8 cellular contexts compared by ENCODE assay signal in the genomic region with DNA sequence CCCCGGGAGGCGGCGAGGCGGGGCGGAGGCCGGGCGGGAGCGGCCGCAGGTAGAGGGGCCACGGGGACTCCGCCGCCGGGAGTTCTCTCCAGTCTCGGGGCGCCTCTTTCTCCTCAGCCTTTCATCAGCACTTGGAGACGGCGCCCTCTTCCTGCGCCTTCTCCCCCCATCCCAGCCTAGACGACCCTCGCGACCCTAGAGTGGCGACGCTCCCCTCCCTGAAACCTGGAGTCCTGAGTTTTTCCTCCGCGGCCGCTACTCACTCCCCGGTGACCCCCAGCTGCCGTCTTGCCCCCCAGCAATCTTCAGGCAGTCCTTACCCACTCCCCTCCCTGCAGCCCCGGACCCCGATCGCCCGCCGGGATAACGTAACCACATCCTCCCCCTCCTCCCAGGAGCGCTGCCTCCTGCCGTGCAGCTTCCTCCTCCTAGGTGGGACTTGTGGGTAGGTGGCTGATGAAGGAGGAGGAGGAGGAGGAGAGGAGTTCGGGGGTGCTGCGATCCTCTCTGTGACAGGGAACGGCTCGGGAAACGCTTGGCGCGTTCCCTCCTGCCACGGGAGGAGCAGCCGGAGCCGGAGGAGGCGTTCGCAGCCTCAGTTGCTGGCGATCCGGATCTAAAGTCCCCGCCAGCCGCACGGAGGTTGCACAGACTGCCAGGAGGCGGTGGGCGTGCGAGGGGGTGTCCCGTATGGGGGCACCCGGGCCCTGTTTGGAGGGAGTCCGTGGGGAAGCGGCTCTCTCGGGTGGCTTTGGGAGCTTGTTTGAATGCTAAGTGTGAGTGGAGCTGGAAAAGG. TPM values are rescaled to one million over a fixed set of nuclear protein-coding genes. Genes with fewer than 3 reads are reported as not detected.
A peak's percentile ranks its signal among the peaks of the same experiment; 100 is the strongest.
DNase-seq lines count a peak whose midpoint lies in the region; ATAC-seq and TF ChIP-seq lines count a peak whose summit lies in the region.

No MANE protein-coding gene starts in this region.

- peak; percentile 16 for ATAC-seq in naive thymus-derived CD4-positive, alpha-beta T cell
- ATAC-seq in HG03521 (IDR thresholded peaks at IDR 0.05; ENCODE audit: unreplicated experiment), result no peak

- H3F3A ChIP-seq in Loucy (ENCODE audit: low read depth), result no peaks in the 10 kb centered on the region

- H3K36me3 ChIP-seq in Loucy (ENCODE audit: insufficient read depth, low read length) (no peaks in the 10 kb centered on the region), fibroblast of lung (ENCODE audit: control insufficient read depth, insufficient read depth, low read length) (no peaks in the 10 kb centered on the region), vagina (no peaks in the 10 kb centered on the region)
- H3K36me3 ChIP-seq in naive thymus-derived CD4-positive, alpha-beta T cell (ENCODE audit: control insufficient read depth in 2 of 3, insufficient read depth in 3 of 3, low read length in 3 of 3), result no peaks in the 10 kb centered on the region

- H3K4me1 Mint-ChIP-seq in naive thymus-derived CD4-positive, alpha-beta T cell, result peaks cover 5 to 27% (median 18%) of the 10 kb centered on the region in 7 donors

- peak overlapping the region; percentile 86 for H3K4me3 ChIP-seq in Loucy (ENCODE audit: low read length, poor library complexity, severe bottlenecking)
- peak overlapping the region; percentile 87 to 97 (median 94) for H3K4me3 ChIP-seq in fibroblast of lung (replicated peaks in 1 of 4; ENCODE audit: control extremely low read depth in 1 of 4, insufficient read depth in 1 of 4, low read depth in 3 of 4, low read length in 4 of 4)
- peak overlapping the region; percentile 65 for H3K4me3 ChIP-seq in naive thymus-derived CD4-positive, alpha-beta T cell (ENCODE audit: low read length)
- H3K4me3 ChIP-seq in vagina, result peak overlapping the region; percentile 87 to 94

- H3K79me2 ChIP-seq in Loucy (ENCODE audit: insufficient read depth, low read length) (peaks cover 12% of the 10 kb centered on the region; the same call in 1 of the 2 replicates), fibroblast of lung (ENCODE audit: control insufficient read depth, insufficient read depth, low read length) (peaks cover 23% of the 10 kb centered on the region)

- peak overlapping the region; percentile 73 for H2AFZ ChIP-seq in Loucy (ENCODE audit: low read length)
- peak overlapping the region; percentile 86 for H2AFZ ChIP-seq in fibroblast of lung (ENCODE audit: low read length)

- peak overlapping the region; percentile 69 for H3K27ac ChIP-seq in fibroblast of lung (ENCODE audit: insufficient read depth, low read length)
- H3K27ac ChIP-seq in naive thymus-derived CD4-positive, alpha-beta T cell (ENCODE audit: low read depth, low read length), result no peak overlapping the region
- peak overlapping the region; percentile 97 for H3K27ac ChIP-seq in vagina

- no peaks in the 10 kb centered on the region for H3K27me3 ChIP-seq in Loucy (ENCODE audit: insufficient read depth, low read length, poor library complexity, severe bottlenecking)
- no peaks in the 10 kb centered on the region for H3K27me3 ChIP-seq in fibroblast of lung (ENCODE audit: control insufficient read depth, insufficient read depth, low read length)
- no peaks in the 10 kb centered on the region for H3K27me3 ChIP-seq in naive thymus-derived CD4-positive, alpha-beta T cell (ENCODE audit: control insufficient read depth in 2 of 2, insufficient read depth in 2 of 2, low read length in 2 of 2)
- no peaks in the 10 kb centered on the region for H3K27me3 ChIP-seq in vagina

- H3K9ac ChIP-seq in Loucy (ENCODE audit: low read depth, low read length, poor library complexity, severe bottlenecking) (peak overlapping the region; percentile 75), fibroblast of lung (ENCODE audit: insufficient read depth, low read length) (peak overlapping the region; percentile 83)

- peaks cover 2 to 22% (median 10%) of the 10 kb centered on the region in 11 donors for H3K9me3 Mint-ChIP-seq in naive thymus-derived CD4-positive, alpha-beta T cell

- H3K36me3 Mint-ChIP-seq in naive thymus-derived CD4-positive, alpha-beta T cell, result peaks cover 0 to 9% (median 3%) of the 10 kb centered on the region in 5 donors

- TF ChIP-seq CTCF in Loucy (conservative IDR thresholded peaks at IDR 0.05; ENCODE audit: low read length), result no peak
- TF ChIP-seq CTCF in fibroblast of lung (conservative IDR thresholded peaks at IDR 0.05 in 1 of 2, IDR thresholded peaks at IDR 0.05 in 1 of 2; ENCODE audit: low read depth in 1 of 2, low read length in 2 of 2), result no peak
- TF ChIP-seq CTCF in vagina (IDR thresholded peaks at IDR 0.05), result no peak

- H3K9me3 ChIP-seq in Loucy (ENCODE audit: insufficient read depth, low read depth, low read length) (no peaks in the 10 kb centered on the region; the same call in 1 of the 2 replicates), fibroblast of lung (ENCODE audit: control insufficient read depth, insufficient read depth, low read depth, low read length) (no peaks in the 10 kb centered on the region), vagina (no peaks in the 10 kb centered on the region)
- peaks cover 0 to 5% (median 0%) of the 10 kb centered on the region in 3 experiments for H3K9me3 ChIP-seq in naive thymus-derived CD4-positive, alpha-beta T cell (ENCODE audit: control insufficient read depth in 2 of 3, low read length in 3 of 3)

- CTCF ChIA-PET in naive thymus-derived CD4-positive, alpha-beta T cell (lab: Charles Lee), result no interaction called here

- DNase-seq in NCI-H2196 (lab: John Stamatoyannopoulos, UW; ENCODE audit: unreplicated experiment) (peak; percentile 56), NCI-H2196 treated with DMSO at 0.1 percent for 48 hours (lab: John Stamatoyannopoulos, UW; ENCODE audit: unreplicated experiment) (no peak), fibroblast of lung (ENCODE audit: low read depth in 2 of 2) (peak in 1 of 2 donors; percentile 37), vagina (ENCODE audit: extremely low spot score in 2 of 2) (no peak)
- peak; percentile 29 for DNase-seq in activated T-cell treated with anti-CD3 and anti-CD28 coated beads, Interleukin-2, amount 50 U/mL, for 1 hour
- DNase-seq in naive thymus-derived CD4-positive, alpha-beta T cell, result peak in 4 of 9 donors; percentile 14 to 36 (median 18)

- POLR2A ChIA-PET in naive thymus-derived CD4-positive, alpha-beta T cell (lab: Charles Lee), result no interaction called here

- H3K4me3 Mint-ChIP-seq in naive thymus-derived CD4-positive, alpha-beta T cell, result peak overlapping the region; percentile 81 to 90 (median 87)

- intact Hi-C loops in naive thymus-derived CD4-positive, alpha-beta T cell (cut with micrococcal nuclease), result no loop called here
- intact Hi-C loops in vagina (cut with DNase I), result no loop called here

- peaks cover 14% of the 10 kb centered on the region for H3K4me1 ChIP-seq in Loucy (ENCODE audit: insufficient read depth, low read length, poor library complexity, severe bottlenecking)
- no peaks in the 10 kb centered on the region for H3K4me1 ChIP-seq in fibroblast of lung (ENCODE audit: control insufficient read depth, extremely low read depth, insufficient read depth, low read length)
- peaks cover 0 to 7% of the 10 kb centered on the region in 2 donors for H3K4me1 ChIP-seq in naive thymus-derived CD4-positive, alpha-beta T cell (ENCODE audit: control insufficient read depth in 2 of 2, insufficient read depth in 2 of 2, low read length in 2 of 2)
- peaks cover 37% of the 10 kb centered on the region for H3K4me1 ChIP-seq in vagina

- no peaks in the 10 kb centered on the region for H3K9me2 ChIP-seq in Loucy (replicated peaks; ENCODE audit: low read depth, low read length)

- peak overlapping the region in 1 of 9 donors; percentile 61 for H3K27ac Mint-ChIP-seq in naive thymus-derived CD4-positive, alpha-beta T cell

- H3K4me2 ChIP-seq in Loucy (ENCODE audit: low read depth, low read length, poor library complexity, severe bottlenecking) (peak overlapping the region; percentile 95), fibroblast of lung (ENCODE audit: extremely low read depth, insufficient read depth, low read length) (peak overlapping the region; percentile 69)

- peaks cover 40 to 65% (median 53%) of the 10 kb centered on the region in 5 donors for H3K27me3 Mint-ChIP-seq in naive thymus-derived CD4-positive, alpha-beta T cell

- TF ChIP-seq POLR2A in vagina (IDR thresholded peaks at IDR 0.05), result no peak

- H4K20me1 ChIP-seq in Loucy (ENCODE audit: insufficient read depth, low read length, poor library complexity, severe bottlenecking) (no peaks in the 10 kb centered on the region), fibroblast of lung (ENCODE audit: control insufficient read depth, extremely low read depth, insufficient read depth, low read length) (no peaks in the 10 kb centered on the region)

RNA-seq across cellular contexts. Expression of a gene that starts 0.9 kb away (rescaled TPM):
- 29.8 and 50.4 TPM in 2 replicates for total RNA-seq in fibroblast of lung
- 11.7 and 15.5 TPM in 2 replicates for polyA plus RNA-seq in fibroblast of lung
- 12.7 and 18.8 TPM in 2 replicates for polyA plus RNA-seq in fibroblast of lung (2012)
- 1.3 and 5.7 TPM in 2 replicates for polyA minus RNA-seq in fibroblast of lung (ENCODE audit: low replicate concordance)
- total RNA-seq in naive thymus-derived CD4-positive, alpha-beta T cell, result 1 to 10 TPM in 4 of 5 experiments, under 1 TPM in 1; 0.82 to 5.3 (median 1.3) TPM
- under 1 TPM; 0.32 to 0.43 TPM for polyA plus RNA-seq in naive thymus-derived CD4-positive, alpha-beta T cell
- 58.4 TPM for total RNA-seq in vagina

Comparison
In these comparisons a context has a peak if more than half of its experiments do, and no peak if none do; other contexts are left out.
1. DNase-seq: peak in NCI-H2196 (single experiment) and activated T-cell treated with anti-CD3 and anti-CD28 coated beads, Interleukin-2, amount 50 U/mL, for 1 hour (single experiment); none in NCI-H2196 treated with DMSO at 0.1 percent for 48 hours (single experiment) and vagina (0 of 2).
2. Peak in every context shown above with its lines, with median percentiles within 50 percentile points of each other: H3K4me3 ChIP-seq.